1 cellular context compared by ENCODE assay signal in genomic region chr4:165874072-165874798, GRCh38.
TF ChIP-seq lines count a peak whose summit lies in the region.

No MANE protein-coding gene starts in this region.

TF ChIP-seq in HCT116, 20 proteins besides CTCF, POLR2A, EP300 and RAD21 (continued from another document):
- TF ChIP-seq EZH2phosphoT487 (IDR thresholded peaks at IDR 0.05; ENCODE audit: borderline replicate concordance) (no peak), ELF1 (IDR thresholded peaks at IDR 0.05; ENCODE audit: borderline replicate concordance, low read depth) (no peak), TCF7L2 (IDR thresholded peaks at IDR 0.05; ENCODE audit: borderline replicate concordance, extremely low read depth, insufficient read depth, insufficient read length) (no peak), SRF (IDR thresholded peaks at IDR 0.05; ENCODE audit: low read depth) (no peak)
